19 cellular contexts compared by ENCODE assay signal in genomic region chr2:152532241-152532640, GRCh38.
DNase-seq lines count a peak whose midpoint lies in the region; FAIRE-seq and TF ChIP-seq lines count a peak whose summit lies in the region.
"Had no signal": no experiment of that assay in that cellular context is flagged by ENCODE, and none has a peak within 500 bp of the region (broad histone marks: within the 10 kb centered on the region; RNA-seq: fewer than 3 reads in every experiment).

No MANE protein-coding gene starts in this region.

- whole genome bisulfite sequencing in transverse colon (ENCODE audit: low coverage in 1 of 2), 2 donors: 67 to 86% methylated on average over 3 of the region's 3 CpGs

- H3K27ac ChIP-seq in transverse colon: no peak overlapping the region
- H3K27ac ChIP-seq: 22Rv1, A549, BLaER1, GM23248 had no signal

- TF ChIP-seq EP300 in transverse colon (IDR thresholded peaks at IDR 0.05; ENCODE audit: low read depth): no peak

- no peaks in the 10 kb centered on the region for H3K36me3 ChIP-seq in transverse colon
- H3K36me3 ChIP-seq: HAP-1 had no signal

- H3K9me3 ChIP-seq in transverse colon: no peaks in the 10 kb centered on the region
- H3K9me3 ChIP-seq: A549, HAP-1 had no signal

- TF ChIP-seq POLR2A in GM12892 (IDR thresholded peaks at IDR 0.05; ENCODE audit: low read depth, low read length) (no peak), transverse colon (IDR thresholded peaks at IDR 0.05) (no peak)

- no peak for TF ChIP-seq CTCF in fibroblast of villous mesenchyme (IDR thresholded peaks at IDR 0.05; ENCODE audit: insufficient read depth, low read depth, low read length)
- no peak for TF ChIP-seq CTCF in transverse colon (IDR thresholded peaks at IDR 0.05)

- peak; percentile 9 for FAIRE-seq in GM12892 (lab: Jason Lieb, UNC)
- FAIRE-seq: A549, GM12878, HTR-8/SVneo, K562 had no signal

- in situ Hi-C loops in transverse colon (cut with MboI; ENCODE audit: low pct_ligation_motif_present in 1 of 4, low pct_unique_long_range_greater_than_20kb in 1 of 4, low sequenced_read_pairs in 3 of 4): no loop called here

- peaks cover 0 to 15% (median 5%) of the 10 kb centered on the region in 4 donors for H3K4me1 ChIP-seq in transverse colon

- DNase-seq in DMS 273 (lab: John Stamatoyannopoulos, UW; ENCODE audit: unreplicated experiment) (peak; percentile 21), DMS 273 treated with DMSO at 0.1 percent for 48 hours (lab: John Stamatoyannopoulos, UW) (no peak), GM12892 (ENCODE audit: insufficient read length) (no peak), fibroblast of villous mesenchyme (ENCODE audit: low read depth) (peak; percentile 76), medulla oblongata (ENCODE audit: extremely low spot score) (no peak), GF-D8 (lab: John Stamatoyannopoulos, UW) (no peak), transverse colon (no peak)
- DNase-seq: CD4-positive, alpha-beta memory T cell; DMS53; DND-41; GM23248; IMR-90 had no signal

- no peaks in the 10 kb centered on the region for H3K27me3 ChIP-seq in transverse colon
- H3K27me3 ChIP-seq: BLaER1 had no signal

- intact Hi-C loops in transverse colon (cut with DNase I; ENCODE audit: low total_unique reads): no loop called here

- H3K4me3 ChIP-seq in fibroblast of villous mesenchyme (ENCODE audit: low read depth, low read length) (no peak overlapping the region), transverse colon (no peak overlapping the region)
- H3K4me3 ChIP-seq: A549, BLaER1, GM12878, GM23248, HAP-1, K562 had no signal

Comparison
In these comparisons a context has a peak if more than half of its experiments do, and no peak if none do; other contexts are left out.
1. DNase-seq: peak in DMS 273 (single experiment) and fibroblast of villous mesenchyme (single experiment); none in DMS 273 treated with DMSO at 0.1 percent for 48 hours (single experiment), GM12892 (single experiment), medulla oblongata (single experiment), GF-D8 (single experiment) and transverse colon (single experiment).